ENCODE assay signal across 15 cellular contexts in genomic region chr3:15217841-15218267, GRCh38.
"Had no signal": no experiment of that assay in that cellular context is flagged by ENCODE, and none has a peak within 500 bp of the region (broad histone marks: within the 10 kb centered on the region; RNA-seq: fewer than 3 reads in every experiment).

No MANE protein-coding gene starts in this region.

- H3K4me1 ChIP-seq: parathyroid adenoma had no signal

- H3K4me3 ChIP-seq: gastroesophageal sphincter, lower lobe of right lung, transverse colon had no signal

- H3K27me3 Mint-ChIP-seq: activated CD4-positive, alpha-beta memory T cell treated with anti-CD3 and anti-CD28 coated beads for 36 hours; dendritic cell treated with granulocyte-macrophage colony-stimulating factor and Interleukin-4, amounts not matched to agents 40 ng/mL and 50 ng/mL, for 4 days; effector memory CD8-positive, alpha-beta T cell; stimulated activated memory B cell treated with anti-CD40 and anti-IgM and Interleukin-4, amounts not matched to agents 10 μg/mL and 1 μg/mL and 100 μg/mL, for 72 hours had no signal

- H3K9me3 ChIP-seq: gastroesophageal sphincter, lower lobe of right lung, transverse colon had no signal

- H3K27me3 ChIP-seq: gastroesophageal sphincter, transverse colon had no signal

- DNase-seq: activated CD4-positive, alpha-beta memory T cell treated with anti-CD3 and anti-CD28 coated beads for 36 hours; activated CD4-positive, alpha-beta T cell treated with anti-CD3 and anti-CD28 coated beads for 1 hour; activated T-cell treated with anti-CD3 and anti-CD28 coated beads, Interleukin-2, amount 50 U/mL, for 48 hours; effector memory CD8-positive, alpha-beta T cell; hippocampal formation; lower lobe of right lung; midbrain; stimulated activated CD4-positive, alpha-beta T cell treated with anti-CD3 and anti-CD28 coated beads, Interleukin-1b, Interleukin-23, amount 100 ng/mL, for 48 hours; transverse colon had no signal

- H3K9me3 Mint-ChIP-seq: activated CD4-positive, alpha-beta memory T cell treated with anti-CD3 and anti-CD28 coated beads for 36 hours; dendritic cell treated with granulocyte-macrophage colony-stimulating factor and Interleukin-4, amounts not matched to agents 40 ng/mL and 50 ng/mL, for 4 days; effector memory CD8-positive, alpha-beta T cell; stimulated activated memory B cell treated with anti-CD40 and anti-IgM and Interleukin-4, amounts not matched to agents 10 μg/mL and 1 μg/mL and 100 μg/mL, for 72 hours; T-helper 2 cell treated with Interferon-gamma antibody and Interleukin-4, amounts not matched to agents 5 μg/mL and 100 μg/mL, for 36 hours had no signal

- H2AFZ ChIP-seq: parathyroid adenoma had no signal

- ATAC-seq: effector memory CD8-positive, alpha-beta T cell; gastroesophageal sphincter; stimulated activated memory B cell treated with anti-CD40 and anti-IgM and Interleukin-4, amounts not matched to agents 10 μg/mL and 1 μg/mL and 100 μg/mL, for 72 hours had no signal

- H3K27ac ChIP-seq: epithelial cell of prostate, lower lobe of right lung, parathyroid adenoma, transverse colon had no signal

- H3K4me3 Mint-ChIP-seq: activated CD4-positive, alpha-beta memory T cell treated with anti-CD3 and anti-CD28 coated beads for 36 hours; dendritic cell treated with granulocyte-macrophage colony-stimulating factor and Interleukin-4, amounts not matched to agents 40 ng/mL and 50 ng/mL, for 4 days; effector memory CD8-positive, alpha-beta T cell; stimulated activated memory B cell treated with anti-CD40 and anti-IgM and Interleukin-4, amounts not matched to agents 10 μg/mL and 1 μg/mL and 100 μg/mL, for 72 hours; T-helper 2 cell treated with Interferon-gamma antibody and Interleukin-4, amounts not matched to agents 5 μg/mL and 100 μg/mL, for 36 hours had no signal

- H3K27ac Mint-ChIP-seq: activated CD4-positive, alpha-beta memory T cell treated with anti-CD3 and anti-CD28 coated beads for 36 hours; dendritic cell treated with granulocyte-macrophage colony-stimulating factor and Interleukin-4, amounts not matched to agents 40 ng/mL and 50 ng/mL, for 4 days; T-helper 2 cell treated with Interferon-gamma antibody and Interleukin-4, amounts not matched to agents 5 μg/mL and 100 μg/mL, for 36 hours had no signal
